Comparison of ENCODE assay signal across 1 cellular context in the genomic region with DNA sequence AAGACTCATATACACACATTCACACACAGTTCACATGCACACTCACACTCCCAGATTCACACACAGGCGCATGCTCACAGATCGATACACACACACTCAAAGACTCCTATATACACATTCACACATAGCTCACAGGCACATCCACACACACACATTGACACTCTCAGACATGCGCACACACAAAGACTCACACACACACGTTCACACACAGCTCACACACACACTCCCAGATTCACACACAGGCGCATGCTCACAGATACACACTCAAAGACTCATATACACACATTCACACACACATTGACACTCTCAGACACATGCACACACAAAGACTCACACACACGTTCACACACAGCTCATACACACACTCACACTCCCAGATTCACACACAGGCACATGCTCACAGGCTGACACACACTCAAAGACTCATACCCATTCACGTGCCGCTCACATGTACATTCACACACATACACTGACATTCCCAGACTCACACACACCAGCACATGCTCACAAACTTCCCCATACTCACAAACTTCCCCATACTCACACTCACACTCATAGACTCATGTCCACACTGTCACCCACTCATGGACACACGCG.
TF ChIP-seq lines count a peak whose summit lies in the region.

No MANE protein-coding gene starts in this region.

TF ChIP-seq in HCT116, 20 proteins besides CTCF, POLR2A, EP300 and RAD21 (continued from another document):
- TF ChIP-seq REST (IDR thresholded peaks at IDR 0.05; ENCODE audit: low read depth), result no peak
- TF ChIP-seq TCF7L2 (IDR thresholded peaks at IDR 0.05; ENCODE audit: borderline replicate concordance, extremely low read depth, insufficient read depth, insufficient read length), result no peak
- no peak for TF ChIP-seq FOSL1 (IDR thresholded peaks at IDR 0.05; ENCODE audit: low read depth)
- TF ChIP-seq ZNF274 (IDR thresholded peaks at IDR 0.05; ENCODE audit: low read depth, low read length), result no peak
- no peak for TF ChIP-seq EZH2phosphoT487 (IDR thresholded peaks at IDR 0.05; ENCODE audit: borderline replicate concordance)
- TF ChIP-seq, protein P1, sequence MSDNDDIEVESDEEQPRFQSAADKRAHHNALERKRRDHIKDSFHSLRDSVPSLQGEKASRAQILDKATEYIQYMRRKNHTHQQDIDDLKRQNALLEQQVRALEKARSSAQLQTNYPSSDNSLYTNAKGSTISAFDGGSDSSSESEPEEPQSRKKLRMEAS (IDR thresholded peaks at IDR 0.05), result no peak
